9 cellular contexts compared by ENCODE assay signal in the genomic region with DNA sequence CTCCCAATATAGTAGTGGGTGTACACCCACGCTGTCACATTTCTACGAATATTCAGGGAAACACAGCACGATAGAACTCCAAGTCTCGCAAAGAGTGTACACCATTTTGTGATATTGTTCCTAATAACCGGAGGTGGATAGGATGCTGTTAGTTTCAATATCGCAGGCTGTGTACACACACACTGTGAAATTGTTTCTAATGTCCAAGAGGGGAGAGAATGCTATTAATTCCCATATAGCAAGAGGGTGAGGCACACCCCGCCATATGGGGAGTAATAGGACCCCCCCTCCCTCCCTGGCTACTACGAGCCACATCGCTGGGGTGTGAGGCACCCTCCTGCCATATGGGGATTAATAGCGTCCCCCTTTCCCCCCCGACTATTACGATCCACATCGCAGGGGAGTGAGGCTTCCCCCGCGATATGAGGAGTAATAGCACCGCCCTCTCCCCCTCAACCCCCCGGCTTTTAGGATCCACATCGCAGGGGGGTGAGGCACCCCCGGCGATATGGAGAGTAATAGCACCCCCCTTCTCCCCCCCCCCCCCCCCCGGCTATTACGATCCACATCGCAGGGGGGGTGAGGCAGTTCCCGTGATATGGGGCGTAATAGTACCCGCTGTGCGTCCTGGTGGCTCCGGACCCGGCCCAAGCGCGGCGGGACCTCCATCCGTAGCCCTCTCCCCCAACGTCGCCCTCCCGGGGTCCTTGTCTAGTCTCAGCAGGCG. TPM values are rescaled to one million over a fixed set of nuclear protein-coding genes. Genes with fewer than 3 reads are reported as not detected.
A peak's percentile ranks its signal among the peaks of the same experiment; 100 is the strongest.
DNase-seq lines count a peak whose midpoint lies in the region; ATAC-seq and TF ChIP-seq lines count a peak whose summit lies in the region.
"Had no signal": no experiment of that assay in that cellular context is flagged by ENCODE, and none has a peak within 500 bp of the region (broad histone marks: within the 10 kb centered on the region; RNA-seq: fewer than 3 reads in every experiment).

No MANE protein-coding gene starts in this region.

- no peaks in the 10 kb centered on the region for H3K36me3 Mint-ChIP-seq in HFFc6 (ENCODE audit: low read depth)

- H3K27me3 ChIP-seq in iPS-20b (ENCODE audit: insufficient read depth, low read length), result peaks cover 60% of the 10 kb centered on the region
- peaks cover 6 to 27% (median 17%) of the 10 kb centered on the region in 3 donors for H3K27me3 ChIP-seq in skeletal muscle tissue (ENCODE audit: control insufficient read depth in 3 of 3, insufficient read depth in 3 of 3, low read length in 3 of 3)

- no peak overlapping the region for H3K27ac ChIP-seq in iPS-20b (ENCODE audit: low read length)
- no peak overlapping the region for H3K27ac ChIP-seq in skeletal muscle tissue (ENCODE audit: low read depth, low read length)

- TF ChIP-seq CTCF in HFFc6 (IDR thresholded peaks at IDR 0.05) (no peak), astrocyte of the spinal cord (IDR thresholded peaks at IDR 0.05; ENCODE audit: low read depth, low read length) (no peak)

- peak overlapping the region; percentile 60 for H3K4me3 ChIP-seq in astrocyte of the spinal cord (ENCODE audit: low read depth, low read length)
- peak overlapping the region; percentile 68 for H3K4me3 ChIP-seq in iPS-20b (ENCODE audit: low read length)
- peak overlapping the region; percentile 56 to 71 (median 69) for H3K4me3 ChIP-seq in skeletal muscle tissue (ENCODE audit: low read length in 3 of 3)

- ATAC-seq in GM19397 (IDR thresholded peaks at IDR 0.05; ENCODE audit: unreplicated experiment), result no peak

- H3K4me1 ChIP-seq in iPS-20b (ENCODE audit: insufficient read depth, low read length), result no peaks in the 10 kb centered on the region
- peaks cover 7 to 10% (median 8%) of the 10 kb centered on the region in 3 donors for H3K4me1 ChIP-seq in skeletal muscle tissue (ENCODE audit: control insufficient read depth in 3 of 3, insufficient read depth in 3 of 3, low read length in 3 of 3)

- H3K9ac ChIP-seq in iPS-20b (ENCODE audit: low read depth, low read length), result no peak overlapping the region
- H3K9ac ChIP-seq in skeletal muscle tissue (ENCODE audit: low read depth in 1 of 3, low read length in 3 of 3), result peak overlapping the region; percentile 40 to 67 (median 64)

- peak overlapping the region; percentile 34; the same call in 1 of the 2 replicates for H3K4me3 Mint-ChIP-seq in HFFc6

- in situ Hi-C loops in astrocyte of the spinal cord (cut with HindIII; ENCODE audit: low sequenced_read_pairs) (no loop called here), KBM-7 (cut with MboI; ENCODE audit: low pct_unique_long_range_greater_than_20kb, low sequenced_read_pairs) (no loop called here)

- no peaks in the 10 kb centered on the region for H3K4me1 Mint-ChIP-seq in HFFc6 (ENCODE audit: low read depth)

- H3K9me3 Mint-ChIP-seq in HFFc6, result no peaks in the 10 kb centered on the region

- H3K27me3 Mint-ChIP-seq in HFFc6 (ENCODE audit: insufficient read depth), result peaks cover 15% of the 10 kb centered on the region

- DNase-seq in HFFc6 (no peak), astrocyte of the spinal cord (ENCODE audit: low read depth, low spot score) (no peak), NOMO-1 (lab: John Stamatoyannopoulos, UW; ENCODE audit: unreplicated experiment in 2 of 2) (no peak), KBM-7 (no peak), NCI-H187 treated with DMSO at 0.1 percent for 48 hours (lab: John Stamatoyannopoulos, UW) (no peak)
- DNase-seq: T-helper 1 cell had no signal

- H3K9me3 ChIP-seq in iPS-20b (ENCODE audit: insufficient read depth, low read depth, low read length) (no peaks in the 10 kb centered on the region), skeletal muscle tissue (ENCODE audit: control insufficient read depth in 3 of 3, low read length in 3 of 3) (no peaks in the 10 kb centered on the region)

- H3K36me3 ChIP-seq in iPS-20b (ENCODE audit: insufficient read depth, low read depth, low read length) (no peaks in the 10 kb centered on the region), skeletal muscle tissue (ENCODE audit: control insufficient read depth in 3 of 3, insufficient read depth in 3 of 3, low read length in 3 of 3) (no peaks in the 10 kb centered on the region)

- H3K27ac Mint-ChIP-seq in HFFc6, result no peak overlapping the region

RNA-seq across cellular contexts. Expression of gene STK32A, which starts 0.6 kb away (rescaled TPM):
- 1 to 10 TPM in 2 of 6 experiments, under 1 TPM in 4; 0.21 to 1.4 (median 0.91) TPM for total RNA-seq in HFFc6 (2021; fragmentation: NEBNext Ultra II Directional; extraction: Animal tissue kit (Norgen Biotek cat#: 25700))
- total RNA-seq in skeletal muscle tissue, result 1.0 TPM
